In the genomic region with DNA sequence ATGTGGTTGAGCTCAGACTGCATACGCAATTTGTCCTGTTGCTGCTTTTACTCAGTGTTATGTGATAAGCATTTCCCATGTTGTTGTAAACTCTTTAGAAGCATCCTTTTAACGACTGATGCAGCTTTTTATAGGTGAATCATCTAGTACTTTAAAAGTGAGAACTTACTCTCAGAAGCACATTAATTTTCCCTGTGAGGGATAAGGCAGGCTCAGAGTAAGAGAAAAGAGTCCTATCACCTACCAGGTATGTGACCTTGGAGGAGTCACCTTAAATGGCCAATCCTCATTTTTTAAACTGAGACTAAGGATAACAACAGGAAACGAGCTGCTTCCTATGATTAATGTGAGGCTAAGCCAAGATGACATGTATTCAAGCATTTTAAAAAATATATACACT, we compare ENCODE assay signal across 30 cellular contexts. TPM values are rescaled to one million over a fixed set of nuclear protein-coding genes. Genes with fewer than 3 reads are reported as not detected.
A peak's percentile ranks its signal among the peaks of the same experiment; 100 is the strongest.
DNase-seq lines count a peak whose midpoint lies in the region; ATAC-seq and TF ChIP-seq lines count a peak whose summit lies in the region.
"Had no signal": no experiment of that assay in that cellular context is flagged by ENCODE, and none has a peak within 500 bp of the region (broad histone marks: within the 10 kb centered on the region; RNA-seq: fewer than 3 reads in every experiment).

No MANE protein-coding gene starts in this region.

- no peaks in the 10 kb centered on the region for H3K36me3 Mint-ChIP-seq in activated CD8-positive, alpha-beta T cell treated with anti-CD3 and anti-CD28 coated beads for 36 hours (ENCODE audit: low read depth)
- H3K36me3 Mint-ChIP-seq: natural killer cell treated with Interleukin-12 subunit alpha and Interleukin-12 subunit beta and Interleukin-15 and Interleukin-18, amount 100 ng/mL, for 72 hours had no signal

- H3K4me1 Mint-ChIP-seq in activated CD8-positive, alpha-beta T cell treated with anti-CD3 and anti-CD28 coated beads for 36 hours (ENCODE audit: low read depth), result no peaks in the 10 kb centered on the region

- no peak for TF ChIP-seq CTCF in choroid plexus epithelial cell (conservative IDR thresholded peaks at IDR 0.05; ENCODE audit: low read depth, low read length)
- no peak for TF ChIP-seq CTCF in foreskin keratinocyte (conservative IDR thresholded peaks at IDR 0.05)
- TF ChIP-seq CTCF in activated CD8-positive, alpha-beta T cell treated with anti-CD3 and anti-CD28 coated beads for 36 hours (IDR thresholded peaks at IDR 0.05), result no peak

- H3K4me1 ChIP-seq in foreskin keratinocyte, result peaks cover 3% of the 10 kb centered on the region
- H3K4me1 ChIP-seq: lower lobe of right lung, psoas muscle, sigmoid colon had no signal

- POLR2A ChIA-PET in HEK293T (lab: Yijun Ruan, JAX), result no interaction called here
- POLR2A ChIA-PET in activated CD8-positive, alpha-beta T cell treated with anti-CD3 and anti-CD28 coated beads for 36 hours (lab: Charles Lee), result no interaction called here

- no peak overlapping the region for H3K4me3 ChIP-seq in choroid plexus epithelial cell (ENCODE audit: low read depth, low read length)
- H3K4me3 ChIP-seq: lower lobe of right lung, mucosa of descending colon, psoas muscle, sigmoid colon, thyroid gland had no signal

- no peaks in the 10 kb centered on the region for H3K27me3 ChIP-seq in foreskin keratinocyte
- H3K27me3 ChIP-seq: sigmoid colon, thyroid gland had no signal

- ATAC-seq in foreskin keratinocyte (peak; percentile 23), GM21447 (IDR thresholded peaks at IDR 0.05; ENCODE audit: unreplicated experiment) (no peak)
- ATAC-seq in activated CD8-positive, alpha-beta T cell treated with anti-CD3 and anti-CD28 coated beads for 36 hours, result no peak
- ATAC-seq: lower lobe of right lung; mucosa of descending colon; natural killer cell treated with Interleukin-12 subunit alpha and Interleukin-12 subunit beta and Interleukin-15 and Interleukin-18, amount 100 ng/mL, for 72 hours; psoas muscle had no signal

- no peak overlapping the region for H3K27ac Mint-ChIP-seq in activated CD8-positive, alpha-beta T cell treated with anti-CD3 and anti-CD28 coated beads for 36 hours
- H3K27ac Mint-ChIP-seq: CD4-positive, alpha-beta T cell; natural killer cell treated with Interleukin-12 subunit alpha and Interleukin-12 subunit beta and Interleukin-15 and Interleukin-18, amount 100 ng/mL, for 72 hours had no signal

- peak; percentile 8 for DNase-seq in EH (ENCODE audit: low read depth)
- peak; percentile 73 for DNase-seq in NCI-H226
- peak; percentile 4 for DNase-seq in choroid plexus epithelial cell (ENCODE audit: low read depth)
- DNase-seq in foreskin keratinocyte, result peak in 1 of 2 donors; percentile 63
- DNase-seq in HEK293T (ENCODE audit: extremely low spot score), result no peak
- no peak for DNase-seq in head of caudate nucleus
- no peak for DNase-seq in activated CD8-positive, alpha-beta T cell treated with anti-CD3 and anti-CD28 coated beads for 36 hours
- DNase-seq: activated CD4-positive, CD25-positive, alpha-beta regulatory T cell; activated naive CD4-positive, alpha-beta T cell treated with Interleukin-2 at 50 U/mL for 16 hours; CD4-positive, alpha-beta T cell; foreskin melanocyte; kidney glomerular epithelial cell; lower lobe of right lung; mucosa of descending colon; MV-4-11; NCI-H1436 treated with DMSO at 0.1 percent for 48 hours; NCI-H2081 treated with DMSO at 0.1 percent for 48 hours; NCI-H345; NCI-H82; occipital lobe; psoas muscle; sigmoid colon; stimulated activated CD4-positive, alpha-beta T cell treated with anti-CD3 and anti-CD28 coated beads, Interleukin-4, amount 100 ng/mL, for 1 hour; thyroid gland had no signal

- intact Hi-C loops in head of caudate nucleus (cut with DNase I), result no loop called here
- intact Hi-C loops in activated CD8-positive, alpha-beta T cell treated with anti-CD3 and anti-CD28 coated beads for 36 hours (cut with micrococcal nuclease), result no loop called here

- no peak overlapping the region for H3K4me3 Mint-ChIP-seq in activated CD8-positive, alpha-beta T cell treated with anti-CD3 and anti-CD28 coated beads for 36 hours
- H3K4me3 Mint-ChIP-seq: CD4-positive, alpha-beta T cell; natural killer cell treated with Interleukin-12 subunit alpha and Interleukin-12 subunit beta and Interleukin-15 and Interleukin-18, amount 100 ng/mL, for 72 hours had no signal

- no peaks in the 10 kb centered on the region for H3K9me3 Mint-ChIP-seq in activated CD8-positive, alpha-beta T cell treated with anti-CD3 and anti-CD28 coated beads for 36 hours
- H3K9me3 Mint-ChIP-seq: CD4-positive, alpha-beta T cell; natural killer cell treated with Interleukin-12 subunit alpha and Interleukin-12 subunit beta and Interleukin-15 and Interleukin-18, amount 100 ng/mL, for 72 hours had no signal

- CTCF ChIA-PET in HEK293T (lab: Yijun Ruan, JAX), result no interaction called here
- CTCF ChIA-PET in activated CD8-positive, alpha-beta T cell treated with anti-CD3 and anti-CD28 coated beads for 36 hours (lab: Charles Lee), result interaction anchor here (1.2 kb wide), 1 partner anchor 19 kb away, joined by 5 read pairs; no protein-coding TSS in a partner anchor

- H3K27ac ChIP-seq in foreskin keratinocyte, result no peak overlapping the region
- H3K27ac ChIP-seq: KMS-11, lower lobe of right lung, psoas muscle, sigmoid colon, thyroid gland had no signal

- H3K27me3 Mint-ChIP-seq in activated CD8-positive, alpha-beta T cell treated with anti-CD3 and anti-CD28 coated beads for 36 hours, result no peaks in the 10 kb centered on the region
- H3K27me3 Mint-ChIP-seq: CD4-positive, alpha-beta T cell had no signal

TF ChIP-seq in HEK293T, 16 proteins besides CTCF, POLR2A, EP300 and RAD21:
- no peak for TF ChIP-seq SP1 (IDR thresholded peaks at IDR 0.05)
- TF ChIP-seq TARDBP (IDR thresholded peaks at IDR 0.05), result no peak
- TF ChIP-seq FOXK2 (IDR thresholded peaks at IDR 0.05), result no peak
TF ChIP-seq in HEK293T: peak in this region for 0.

RNA-seq across cellular contexts. Expression of a gene that starts 34.4 kb away (rescaled TPM):
- 6.4 and 6.6 TPM in 2 replicates for total RNA-seq in foreskin keratinocyte
- polyA plus RNA-seq in foreskin keratinocyte, result 0.62 and 0.78 TPM in 2 replicates
- 10 to 100 TPM; 11.5 to 12.3 TPM for total RNA-seq in activated CD8-positive, alpha-beta T cell treated with anti-CD3 and anti-CD28 coated beads for 36 hours

RNA-seq across cellular contexts. Expression of a gene that starts 41.9 kb away (rescaled TPM):
- total RNA-seq in foreskin keratinocyte, result not detected in 2 replicates
- polyA plus RNA-seq in foreskin keratinocyte, result not detected in 2 replicates
- total RNA-seq in activated CD8-positive, alpha-beta T cell treated with anti-CD3 and anti-CD28 coated beads for 36 hours, result not detected
- total RNA-seq: CD4-positive, alpha-beta T cell; H1; natural killer cell treated with Interleukin-12 subunit alpha and Interleukin-12 subunit beta and Interleukin-15 and Interleukin-18, amount 100 ng/mL, for 72 hours; psoas muscle; RPMI7951; T-helper 1 cell treated with Interleukin-12 subunit alpha and Interleukin-12 subunit beta and Interleukin-4 antibody, amounts not matched to agents 30 ng/mL and 1 ng/mL, for 36 hours had no signal

Comparison
In these comparisons a context has a peak if more than half of its experiments do, and no peak if none do; other contexts are left out.
1. DNase-seq: peak in EH (single experiment), NCI-H226 (single experiment) and choroid plexus epithelial cell (single experiment); none in HEK293T (single experiment), head of caudate nucleus (0 of 42) and activated CD8-positive, alpha-beta T cell treated with anti-CD3 and anti-CD28 coated beads for 36 hours (single experiment).